ENCODE assay signal across 8 cellular contexts in genomic region chr1:169367686-169368405, GRCh38. TPM values are rescaled to one million over a fixed set of nuclear protein-coding genes. Genes with fewer than 3 reads are reported as not detected.
A peak's percentile ranks its signal among the peaks of the same experiment; 100 is the strongest.
DNase-seq lines count a peak whose midpoint lies in the region; ATAC-seq, FAIRE-seq and TF ChIP-seq lines count a peak whose summit lies in the region.

Gene BLZF1, plus strand, starts transcription at chr1:169368195. Its CDS starts 1,328 bp downstream, at chr1:169369523.
Gene NME7, minus strand, starts transcription at chr1:169367797. Its CDS starts 87 bp downstream, at chr1:169367710.

- intact Hi-C loops in OCI-LY7 (cut with micrococcal nuclease; ENCODE audit: unreplicated experiment) = loop anchor here (5.0 to 10.0 kb wide), 5 partner anchors 119 to 704 kb away; partner anchors contain the start of genes ATP1B1, KIFAP3, METTL18 and SLC19A2
- intact Hi-C loops in mucosa of descending colon (cut with DNase I, micrococcal nuclease) = no loop called here

- peak; percentile 94 for FAIRE-seq in D721Med (lab: Jason Lieb, UNC)

- peak within 1 kb of the TSS; percentile 74 for H3K27ac ChIP-seq in OCI-LY7 (ENCODE audit: low read depth, low read length, poor library complexity, severe bottlenecking)

- TF ChIP-seq CTCF in D721Med (IDR thresholded peaks at IDR 0.05; ENCODE audit: insufficient read depth, missing control alignments) (no peak), OCI-LY7 (conservative IDR thresholded peaks at IDR 0.05; ENCODE audit: low read length) (no peak), epithelial cell of proximal tubule (conservative IDR thresholded peaks at IDR 0.05; ENCODE audit: low read depth, low read length) (no peak), mucosa of descending colon (IDR thresholded peaks at IDR 0.05) (no peak)

- H3K4me1 ChIP-seq in OCI-LY7 (ENCODE audit: insufficient read depth, low read length, poor library complexity, severe bottlenecking) (peaks cover 20% of the 10 kb centered on the region), mucosa of descending colon (ENCODE audit: low read depth) (peaks cover 14% of the 10 kb centered on the region)

- POLR2A ChIA-PET in OCI-LY7 (lab: Charles Lee) = interaction anchor here (0.7 to 1.9 kb wide), 5 partner anchors 10 to 260 kb away, joined by 3 to 6 read pairs (median 3); no protein-coding TSS in a partner anchor

- H3K9me3 ChIP-seq in OCI-LY7 (ENCODE audit: low read length) (peaks cover 15% of the 10 kb centered on the region; the same call in 1 of the 2 replicates), mucosa of descending colon (peaks cover 3% of the 10 kb centered on the region)

- peak within 1 kb of the TSS; percentile 97 for H2AFZ ChIP-seq in OCI-LY7 (ENCODE audit: low read length)

- H3K36me3 ChIP-seq in OCI-LY7 (ENCODE audit: insufficient read depth, low read length) (peaks cover 22% of the 10 kb centered on the region), mucosa of descending colon (ENCODE audit: low read depth) (no peaks in the 10 kb centered on the region)

- H3K4me3 ChIP-seq in OCI-LY7 (ENCODE audit: low read depth, low read length, poor library complexity, severe bottlenecking) = peak within 1 kb of the TSS; percentile 95
- peak within 1 kb of the TSS; percentile 93 for H3K4me3 ChIP-seq in epithelial cell of proximal tubule (ENCODE audit: low read depth, low read length)
- H3K4me3 ChIP-seq in mucosa of descending colon = peak within 1 kb of the TSS; percentile 33

- peak within 1 kb of the TSS; percentile 91 for H3K4me2 ChIP-seq in OCI-LY7 (ENCODE audit: low read length)

- CTCF ChIA-PET in OCI-LY7 (lab: Charles Lee; ENCODE audit: unreplicated experiment) = interaction anchor here (0.7 kb wide), 1 partner anchor 199 kb away, joined by 3 read pairs; no protein-coding TSS in a partner anchor

- no peaks in the 10 kb centered on the region for H3K9me2 ChIP-seq in OCI-LY7 (ENCODE audit: insufficient read depth, low read length)

- H3K79me2 ChIP-seq in OCI-LY7 (ENCODE audit: insufficient read depth, low read depth, low read length) = peaks cover 18% of the 10 kb centered on the region

- DNase-seq in D721Med (ENCODE audit: insufficient read length, low spot score) (peak; percentile 50), HuH-7.5 (ENCODE audit: low spot score) (peak; percentile 43), OCI-LY7 (ENCODE audit: low spot score) (peak; percentile 97), activated T-cell treated with anti-CD3 and anti-CD28 coated beads for 1 hour (ENCODE audit: low read depth) (peak; percentile 97), epithelial cell of proximal tubule (ENCODE audit: low read depth) (peak; percentile 86), mucosa of descending colon (peak; percentile 97 to 99 (median 98))
- DNase-seq in stimulated activated CD8-positive, alpha-beta memory T cell treated with anti-CD3 and anti-CD28 coated beads, Interleukin-4, amount 100 ng/mL, for 24 hours (ENCODE audit: low read depth) = peak; percentile 98

- no peaks in the 10 kb centered on the region for H4K20me1 ChIP-seq in OCI-LY7 (ENCODE audit: insufficient read depth, low read length)

- no TSS peak for BruUV-seq in OCI-LY7 (replicated peaks; lab: Mats Ljungman, UMichigan)

- ATAC-seq in GM21528 (IDR thresholded peaks at IDR 0.05; ENCODE audit: low FRiP score, unreplicated experiment) = peak; percentile 97
- ATAC-seq in mucosa of descending colon = peak; percentile 100

RNA-seq across cellular contexts. Expression of gene BLZF1, which starts in this region (rescaled TPM):
- 4.9 and 7.1 TPM in 2 replicates for total RNA-seq in OCI-LY7 (2014; rRNA removed; shearing (Covaris generic))
- 11.3 and 14.3 TPM in 2 replicates for total RNA-seq in OCI-LY7 (2022)
- 21.8 and 27.2 TPM in 2 replicates for total RNA-seq in epithelial cell of proximal tubule
- 10 to 100 TPM; 23.5 to 35.9 (median 30.8) TPM for total RNA-seq in mucosa of descending colon

RNA-seq across cellular contexts. Expression of gene NME7, which starts in this region (rescaled TPM):
- 4.2 and 9.3 TPM in 2 replicates for total RNA-seq in OCI-LY7 (2014; rRNA removed; shearing (Covaris generic))
- 16.1 and 17.0 TPM in 2 replicates for total RNA-seq in OCI-LY7 (2022)
- total RNA-seq in epithelial cell of proximal tubule = 39.9 and 50.9 TPM in 2 replicates
- total RNA-seq in mucosa of descending colon = 10 to 100 TPM in 1 of 3 donors, 1 to 10 TPM in 2; 6.4 to 15.6 (median 7.2) TPM

Comparison
In these comparisons a context has a peak if more than half of its experiments do, and no peak if none do; other contexts are left out.
1. Peak in every context shown above with its lines: DNase-seq, ATAC-seq, H3K4me3 ChIP-seq and H3K27ac ChIP-seq.
2. DNase-seq: peak in every context shown above with its lines; median percentile 98 in mucosa of descending colon; 98 in stimulated activated CD8-positive, alpha-beta memory T cell treated with anti-CD3 and anti-CD28 coated beads, Interleukin-4, amount 100 ng/mL, for 24 hours; 97 in OCI-LY7; 97 in activated T-cell treated with anti-CD3 and anti-CD28 coated beads for 1 hour; 86 in epithelial cell of proximal tubule; 50 in D721Med; 43 in HuH-7.5.
3. H3K4me3 ChIP-seq: peak in every context shown above with its lines; median percentile 95 in OCI-LY7; 93 in epithelial cell of proximal tubule; 33 in mucosa of descending colon.